16 cellular contexts compared by ENCODE assay signal in the genomic region with DNA sequence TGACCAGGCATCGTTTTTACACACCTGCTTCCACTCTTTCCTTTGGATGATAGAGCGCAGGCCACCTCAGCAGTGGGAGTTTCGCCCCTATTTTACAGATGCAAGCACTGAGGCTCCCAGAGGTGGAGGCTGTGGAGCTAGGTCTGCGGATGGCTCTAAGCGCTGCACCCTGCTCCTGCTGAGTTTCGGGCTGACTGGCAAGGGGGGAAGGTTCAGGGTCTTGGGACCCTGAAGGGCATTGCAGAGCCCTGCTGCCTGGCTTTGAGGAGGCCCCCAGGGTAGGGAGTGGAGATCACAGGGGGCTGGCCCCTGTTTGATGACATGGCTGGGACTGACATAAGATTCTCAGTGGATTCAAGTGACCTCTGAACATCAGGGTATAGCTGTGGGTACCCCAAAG.
A peak's percentile ranks its signal among the peaks of the same experiment; 100 is the strongest.
DNase-seq lines count a peak whose midpoint lies in the region; ATAC-seq and TF ChIP-seq lines count a peak whose summit lies in the region.
"Had no signal": no experiment of that assay in that cellular context is flagged by ENCODE, and none has a peak within 500 bp of the region (broad histone marks: within the 10 kb centered on the region; RNA-seq: fewer than 3 reads in every experiment).

No MANE protein-coding gene starts in this region.

- H3K36me3 ChIP-seq in left ventricle myocardium inferior (no peaks in the 10 kb centered on the region), spleen (no peaks in the 10 kb centered on the region)

- H3K9me3 ChIP-seq in left ventricle myocardium inferior (replicated peaks) (no peaks in the 10 kb centered on the region), spleen (peaks cover 0 to 9% (median 0%) of the 10 kb centered on the region in 8 donors)

- H3K36me3 Mint-ChIP-seq in activated T-cell treated with anti-CD3 and anti-CD28 coated beads, Interleukin-2, amount 50 U/mL, for 24 hours (ENCODE audit: low read depth), result no peaks in the 10 kb centered on the region
- H3K36me3 Mint-ChIP-seq: CD4-positive, alpha-beta memory T cell had no signal

- H3K4me1 Mint-ChIP-seq in activated T-cell treated with anti-CD3 and anti-CD28 coated beads, Interleukin-2, amount 50 U/mL, for 24 hours (ENCODE audit: low read depth), result no peaks in the 10 kb centered on the region
- H3K4me1 Mint-ChIP-seq: B cell; CD4-positive, alpha-beta memory T cell; GM23338 had no signal

- TF ChIP-seq POLR2A in spleen (IDR thresholded peaks at IDR 0.05), result no peak

- peak; percentile 9 for DNase-seq in activated T-cell treated with anti-CD3 and anti-CD28 coated beads, Interleukin-2, amount 50 U/mL, for 24 hours
- DNase-seq in activated T-cell treated with anti-CD3 and anti-CD28 coated beads for 4 hours, result no peak
- DNase-seq in left cardiac atrium, result peak; percentile 7
- DNase-seq in left ventricle myocardium inferior, result no peak
- DNase-seq in D341Med (ENCODE audit: low spot score), result peak; percentile 12
- DNase-seq in spleen, result peak; percentile 60
- no peak for DNase-seq in hippocampal formation (lab: John Stamatoyannopoulos, UW)
- DNase-seq in NCI-H774 (lab: John Stamatoyannopoulos, UW), result no peak
- DNase-seq: C1 segment of cervical spinal cord; CD4-positive, alpha-beta memory T cell; COR-L47; DND-41; GDM1; H7 had no signal

- H3K4me1 ChIP-seq in left ventricle myocardium inferior, result peaks cover 8% of the 10 kb centered on the region
- H3K4me1 ChIP-seq in spleen, result peaks cover 0 to 14% (median 6%) of the 10 kb centered on the region in 6 donors

- H3K27me3 ChIP-seq in left ventricle myocardium inferior (ENCODE audit: low read depth), result peaks cover 85% of the 10 kb centered on the region
- peaks cover 4 to 78% (median 46%) of the 10 kb centered on the region in 7 donors for H3K27me3 ChIP-seq in spleen (replicated peaks in 1 of 7)

- intact Hi-C loops in left cardiac atrium (cut with DNase I) (no loop called here), left ventricle myocardium inferior (cut with micrococcal nuclease) (no loop called here), spleen (cut with DNase I; ENCODE audit: low total_unique reads) (no loop called here)

- H3K4me3 ChIP-seq in left ventricle myocardium inferior (no peak overlapping the region), spleen (no peak overlapping the region)
- H3K4me3 ChIP-seq: GM23338 had no signal

- no peak for TF ChIP-seq CTCF in left ventricle myocardium inferior (IDR thresholded peaks at IDR 0.05; ENCODE audit: borderline replicate concordance)
- no peak for TF ChIP-seq CTCF in spleen (IDR thresholded peaks at IDR 0.05 in 8 of 11, conservative IDR thresholded peaks at IDR 0.05 in 3 of 11)

- WGBS in spleen, 5 donors, result 74 to 82% (median 80%) methylated on average over 5 to 6 of the region's 6 CpGs

- H3K4me3 Mint-ChIP-seq in activated T-cell treated with anti-CD3 and anti-CD28 coated beads, Interleukin-2, amount 50 U/mL, for 24 hours, result no peak overlapping the region
- H3K4me3 Mint-ChIP-seq: B cell; CD4-positive, alpha-beta memory T cell; GM23338 had no signal

- ATAC-seq in left cardiac atrium, result no peak
- ATAC-seq: GM23338 had no signal

- H3K27ac Mint-ChIP-seq in activated T-cell treated with anti-CD3 and anti-CD28 coated beads, Interleukin-2, amount 50 U/mL, for 24 hours, result no peak overlapping the region
- H3K27ac Mint-ChIP-seq: B cell; CD4-positive, alpha-beta memory T cell; GM23338 had no signal

- H3K27me3 Mint-ChIP-seq in activated T-cell treated with anti-CD3 and anti-CD28 coated beads, Interleukin-2, amount 50 U/mL, for 24 hours, result peaks cover 22% of the 10 kb centered on the region
- H3K27me3 Mint-ChIP-seq: B cell had no signal

- peaks cover 11% of the 10 kb centered on the region for H3K9me3 Mint-ChIP-seq in activated T-cell treated with anti-CD3 and anti-CD28 coated beads, Interleukin-2, amount 50 U/mL, for 24 hours

- no peak overlapping the region for H3K27ac ChIP-seq in left ventricle myocardium inferior (replicated peaks)
- H3K27ac ChIP-seq in spleen, result no peak overlapping the region

Comparison
In these comparisons a context has a peak if more than half of its experiments do, and no peak if none do; other contexts are left out.
1. DNase-seq: peak in activated T-cell treated with anti-CD3 and anti-CD28 coated beads, Interleukin-2, amount 50 U/mL, for 24 hours (single experiment), left cardiac atrium (single experiment), D341Med (single experiment) and spleen (single experiment); none in activated T-cell treated with anti-CD3 and anti-CD28 coated beads for 4 hours (single experiment), left ventricle myocardium inferior (single experiment), hippocampal formation (0 of 2) and NCI-H774 (single experiment).